ENCODE assay signal across 2 cellular contexts in the genomic region with DNA sequence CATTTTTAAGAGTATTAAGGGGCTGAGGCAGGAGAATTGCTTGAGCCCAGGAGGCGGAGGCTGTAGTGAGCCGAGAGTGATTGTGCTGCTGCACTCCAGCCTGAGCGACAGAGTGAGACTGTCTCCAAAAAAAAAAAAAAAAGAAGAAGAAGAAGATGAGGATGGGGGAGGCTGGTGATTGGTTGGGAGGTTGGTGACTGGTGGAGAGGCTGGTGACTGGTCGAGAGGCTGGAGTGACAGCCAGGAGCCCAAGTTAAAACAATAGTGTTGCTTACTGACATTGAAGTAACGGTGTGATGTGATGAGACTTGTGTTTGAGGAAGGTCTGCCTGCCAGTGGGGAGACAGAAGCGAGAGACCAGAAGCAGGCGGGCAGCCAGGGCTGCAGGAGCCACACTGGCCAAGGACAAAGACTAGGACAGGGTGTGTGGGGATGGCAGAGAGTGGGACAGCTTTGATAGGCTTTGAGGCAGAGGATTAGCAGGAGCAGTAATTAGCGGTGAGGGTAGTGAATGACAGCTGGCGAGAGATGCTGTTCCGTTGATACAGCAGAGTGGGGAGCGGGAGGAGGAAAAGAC.
A peak's percentile ranks its signal among the peaks of the same experiment; 100 is the strongest.
TF ChIP-seq lines count a peak whose summit lies in the region.

No MANE protein-coding gene starts in this region.

TF ChIP-seq in HEK293T, 16 proteins besides CTCF, POLR2A, EP300 and RAD21:
- no peak for TF ChIP-seq SP1 (IDR thresholded peaks at IDR 0.05)
- TF ChIP-seq, protein P1, sequence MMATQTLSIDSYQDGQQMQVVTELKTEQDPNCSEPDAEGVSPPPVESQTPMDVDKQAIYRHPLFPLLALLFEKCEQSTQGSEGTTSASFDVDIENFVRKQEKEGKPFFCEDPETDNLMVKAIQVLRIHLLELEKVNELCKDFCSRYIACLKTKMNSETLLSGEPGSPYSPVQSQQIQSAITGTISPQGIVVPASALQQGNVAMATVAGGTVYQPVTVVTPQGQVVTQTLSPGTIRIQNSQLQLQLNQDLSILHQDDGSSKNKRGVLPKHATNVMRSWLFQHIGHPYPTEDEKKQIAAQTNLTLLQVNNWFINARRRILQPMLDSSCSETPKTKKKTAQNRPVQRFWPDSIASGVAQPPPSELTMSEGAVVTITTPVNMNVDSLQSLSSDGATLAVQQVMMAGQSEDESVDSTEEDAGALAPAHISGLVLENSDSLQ (IDR thresholded peaks at IDR 0.05): peak; percentile 86

TF ChIP-seq in K562, 482 proteins besides CTCF, POLR2A, EP300 and RAD21:
- TF ChIP-seq, protein P1 (IDR thresholded peaks at IDR 0.05): peak; percentile 78
- TF ChIP-seq, protein P2, sequence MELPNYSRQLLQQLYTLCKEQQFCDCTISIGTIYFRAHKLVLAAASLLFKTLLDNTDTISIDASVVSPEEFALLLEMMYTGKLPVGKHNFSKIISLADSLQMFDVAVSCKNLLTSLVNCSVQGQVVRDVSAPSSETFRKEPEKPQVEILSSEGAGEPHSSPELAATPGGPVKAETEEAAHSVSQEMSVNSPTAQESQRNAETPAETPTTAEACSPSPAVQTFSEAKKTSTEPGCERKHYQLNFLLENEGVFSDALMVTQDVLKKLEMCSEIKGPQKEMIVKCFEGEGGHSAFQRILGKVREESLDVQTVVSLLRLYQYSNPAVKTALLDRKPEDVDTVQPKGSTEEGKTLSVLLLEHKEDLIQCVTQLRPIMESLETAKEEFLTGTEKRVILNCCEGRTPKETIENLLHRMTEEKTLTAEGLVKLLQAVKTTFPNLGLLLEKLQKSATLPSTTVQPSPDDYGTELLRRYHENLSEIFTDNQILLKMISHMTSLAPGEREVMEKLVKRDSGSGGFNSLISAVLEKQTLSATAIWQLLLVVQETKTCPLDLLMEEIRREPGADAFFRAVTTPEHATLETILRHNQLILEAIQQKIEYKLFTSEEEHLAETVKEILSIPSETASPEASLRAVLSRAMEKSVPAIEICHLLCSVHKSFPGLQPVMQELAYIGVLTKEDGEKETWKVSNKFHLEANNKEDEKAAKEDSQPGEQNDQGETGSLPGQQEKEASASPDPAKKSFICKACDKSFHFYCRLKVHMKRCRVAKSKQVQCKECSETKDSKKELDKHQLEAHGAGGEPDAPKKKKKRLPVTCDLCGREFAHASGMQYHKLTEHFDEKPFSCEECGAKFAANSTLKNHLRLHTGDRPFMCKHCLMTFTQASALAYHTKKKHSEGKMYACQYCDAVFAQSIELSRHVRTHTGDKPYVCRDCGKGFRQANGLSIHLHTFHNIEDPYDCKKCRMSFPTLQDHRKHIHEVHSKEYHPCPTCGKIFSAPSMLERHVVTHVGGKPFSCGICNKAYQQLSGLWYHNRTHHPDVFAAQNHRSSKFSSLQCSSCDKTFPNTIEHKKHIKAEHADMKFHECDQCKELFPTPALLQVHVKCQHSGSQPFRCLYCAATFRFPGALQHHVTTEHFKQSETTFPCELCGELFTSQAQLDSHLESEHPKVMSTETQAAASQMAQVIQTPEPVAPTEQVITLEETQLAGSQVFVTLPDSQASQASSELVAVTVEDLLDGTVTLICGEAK (IDR thresholded peaks at IDR 0.05): no peak
- TF ChIP-seq, protein P2 (CRISPR knock-in tag; IDR thresholded peaks at IDR 0.05): no peak
- TF ChIP-seq CREB1 (IDR thresholded peaks at IDR 0.05) (no peak), CREB1 (CRISPR knock-in tag; IDR thresholded peaks at IDR 0.05) (no peak), ZBTB17 (CRISPR knock-in tag; IDR thresholded peaks at IDR 0.05) (no peak)
